1 cellular context compared by ENCODE assay signal in genomic region chr19:38105574-38105973, GRCh38.
TF ChIP-seq lines count a peak whose summit lies in the region.

No MANE protein-coding gene starts in this region.

TF ChIP-seq in HEK293, 187 proteins besides CTCF, POLR2A, EP300 and RAD21 (continued from another document):
- TF ChIP-seq, protein P1, sequence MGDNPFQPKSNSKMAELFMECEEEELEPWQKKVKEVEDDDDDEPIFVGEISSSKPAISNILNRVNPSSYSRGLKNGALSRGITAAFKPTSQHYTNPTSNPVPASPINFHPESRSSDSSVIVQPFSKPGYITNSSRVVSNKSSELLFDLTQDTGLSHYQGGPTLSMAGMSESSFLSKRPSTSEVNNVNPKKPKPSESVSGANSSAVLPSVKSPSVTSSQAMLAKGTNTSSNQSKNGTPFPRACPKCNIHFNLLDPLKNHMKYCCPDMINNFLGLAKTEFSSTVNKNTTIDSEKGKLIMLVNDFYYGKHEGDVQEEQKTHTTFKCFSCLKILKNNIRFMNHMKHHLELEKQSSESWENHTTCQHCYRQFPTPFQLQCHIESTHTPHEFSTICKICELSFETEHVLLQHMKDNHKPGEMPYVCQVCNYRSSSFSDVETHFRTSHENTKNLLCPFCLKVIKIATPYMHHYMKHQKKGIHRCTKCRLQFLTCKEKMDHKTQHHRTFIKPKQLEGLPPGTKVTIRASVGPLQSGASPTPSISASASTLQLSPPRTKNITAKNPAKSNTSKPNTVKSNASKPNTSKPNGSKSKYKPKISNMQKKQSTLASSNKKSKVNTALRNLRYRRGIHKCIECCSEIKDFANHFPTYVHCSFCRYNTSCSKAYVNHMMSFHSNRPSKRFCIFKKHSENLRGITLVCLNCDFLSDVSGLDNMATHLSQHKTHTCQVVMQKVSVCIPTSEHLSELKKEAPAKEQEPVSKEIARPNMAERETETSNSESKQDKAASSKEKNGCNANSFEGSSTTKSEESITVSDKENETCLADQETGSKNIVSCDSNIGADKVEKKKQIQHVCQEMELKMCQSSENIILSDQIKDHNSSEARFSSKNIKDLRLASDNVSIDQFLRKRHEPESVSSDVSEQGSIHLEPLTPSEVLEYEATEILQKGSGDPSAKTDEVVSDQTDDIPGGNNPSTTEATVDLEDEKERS (tag by site-specific recombination; IDR thresholded peaks at IDR 0.05), result no peak
- no peak for TF ChIP-seq ZNF184 (tag by site-specific recombination; IDR thresholded peaks at IDR 0.05)
- TF ChIP-seq, protein P2, sequence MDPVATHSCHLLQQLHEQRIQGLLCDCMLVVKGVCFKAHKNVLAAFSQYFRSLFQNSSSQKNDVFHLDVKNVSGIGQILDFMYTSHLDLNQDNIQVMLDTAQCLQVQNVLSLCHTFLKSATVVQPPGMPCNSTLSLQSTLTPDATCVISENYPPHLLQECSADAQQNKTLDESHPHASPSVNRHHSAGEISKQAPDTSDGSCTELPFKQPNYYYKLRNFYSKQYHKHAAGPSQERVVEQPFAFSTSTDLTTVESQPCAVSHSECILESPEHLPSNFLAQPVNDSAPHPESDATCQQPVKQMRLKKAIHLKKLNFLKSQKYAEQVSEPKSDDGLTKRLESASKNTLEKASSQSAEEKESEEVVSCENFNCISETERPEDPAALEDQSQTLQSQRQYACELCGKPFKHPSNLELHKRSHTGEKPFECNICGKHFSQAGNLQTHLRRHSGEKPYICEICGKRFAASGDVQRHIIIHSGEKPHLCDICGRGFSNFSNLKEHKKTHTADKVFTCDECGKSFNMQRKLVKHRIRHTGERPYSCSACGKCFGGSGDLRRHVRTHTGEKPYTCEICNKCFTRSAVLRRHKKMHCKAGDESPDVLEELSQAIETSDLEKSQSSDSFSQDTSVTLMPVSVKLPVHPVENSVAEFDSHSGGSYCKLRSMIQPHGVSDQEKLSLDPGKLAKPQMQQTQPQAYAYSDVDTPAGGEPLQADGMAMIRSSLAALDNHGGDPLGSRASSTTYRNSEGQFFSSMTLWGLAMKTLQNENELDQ (tag by site-specific recombination; IDR thresholded peaks at IDR 0.05; ENCODE audit: low read depth), result no peak
